In genomic region chr14:60171690-60172089, GRCh38 we compare ENCODE assay signal across 30 cellular contexts.
"Had no signal": no experiment of that assay in that cellular context is flagged by ENCODE, and none has a peak within 500 bp of the region (broad histone marks: within the 10 kb centered on the region; RNA-seq: fewer than 3 reads in every experiment).

No MANE protein-coding gene starts in this region.

- H3K27ac ChIP-seq: left lung, lower lobe of right lung, neural progenitor cell, neutrophil, parathyroid adenoma, psoas muscle, right lobe of liver, transverse colon, upper lobe of left lung, vagina had no signal

- H3K36me3 ChIP-seq: left lung, lower lobe of right lung, neural progenitor cell, neutrophil, right lobe of liver, transverse colon, upper lobe of left lung, vagina had no signal

- H3K9ac ChIP-seq: neural progenitor cell, parathyroid adenoma had no signal

- H3K9me3 ChIP-seq: left lung, lower lobe of right lung, neutrophil, psoas muscle, right lobe of liver, transverse colon, upper lobe of left lung, vagina had no signal

- H3K79me2 ChIP-seq: parathyroid adenoma had no signal

- ATAC-seq: left colon; left lung; lower lobe of right lung; natural killer cell; psoas muscle; right lobe of liver; stimulated activated memory B cell treated with anti-CD40 and anti-IgM and Interleukin-4, amounts not matched to agents 10 μg/mL and 1 μg/mL and 100 μg/mL, for 72 hours; stimulated activated naive CD8-positive, alpha-beta T cell treated with anti-CD3 and anti-CD28 coated beads, Interleukin-15, amount 100 ng/mL, for 72 hours had no signal

- DNase-seq: hypothalamus; immature natural killer cell; kidney; left colon; left lung; lower lobe of right lung; mammary epithelial cell; mesenchymal stem cell; naive B cell; natural killer cell; nephron progenitor cell; occipital lobe; psoas muscle; right lobe of liver; stimulated activated CD4-positive, alpha-beta T cell treated with anti-CD3 and anti-CD28 coated beads, Interleukin-1b, Interleukin-23, amount 100 ng/mL, for 48 hours; stimulated activated CD4-positive, alpha-beta T cell treated with anti-CD3 and anti-CD28 coated beads, Interleukin-2, amount 100 ng/mL, for 48 hours; stimulated activated CD4-positive, alpha-beta T cell treated with anti-CD3 and anti-CD28 coated beads, Interleukin-4, amount 100 ng/mL, for 4 hours; stimulated activated CD8-positive, alpha-beta memory T cell treated with anti-CD3 and anti-CD28 coated beads, Interleukin-4, amount 100 ng/mL, for 48 hours; stimulated activated naive CD4-positive, alpha-beta T cell treated with Interleukin-2 at 50 U/mL for 16 hours; stimulated activated naive CD8-positive, alpha-beta T cell treated with anti-CD3 and anti-CD28 coated beads, Interleukin-15, amount 100 ng/mL, for 72 hours; substantia nigra; transverse colon; upper lobe of left lung had no signal

- H3K4me1 ChIP-seq: left lung, lower lobe of right lung, neural progenitor cell, parathyroid adenoma, right lobe of liver, transverse colon, upper lobe of left lung, vagina had no signal

- H3K4me3 ChIP-seq: left lung, lower lobe of right lung, neural progenitor cell, psoas muscle, right lobe of liver, smooth muscle cell, transverse colon, upper lobe of left lung, vagina had no signal

- H3K4me2 ChIP-seq: neural progenitor cell, smooth muscle cell had no signal

- H2AFZ ChIP-seq: neural progenitor cell, parathyroid adenoma had no signal

- H3K27me3 ChIP-seq: left lung, neural progenitor cell, neutrophil, right lobe of liver, transverse colon, upper lobe of left lung, vagina had no signal

- FAIRE-seq: islet of Langerhans, kidney had no signal
